In the genomic region with DNA sequence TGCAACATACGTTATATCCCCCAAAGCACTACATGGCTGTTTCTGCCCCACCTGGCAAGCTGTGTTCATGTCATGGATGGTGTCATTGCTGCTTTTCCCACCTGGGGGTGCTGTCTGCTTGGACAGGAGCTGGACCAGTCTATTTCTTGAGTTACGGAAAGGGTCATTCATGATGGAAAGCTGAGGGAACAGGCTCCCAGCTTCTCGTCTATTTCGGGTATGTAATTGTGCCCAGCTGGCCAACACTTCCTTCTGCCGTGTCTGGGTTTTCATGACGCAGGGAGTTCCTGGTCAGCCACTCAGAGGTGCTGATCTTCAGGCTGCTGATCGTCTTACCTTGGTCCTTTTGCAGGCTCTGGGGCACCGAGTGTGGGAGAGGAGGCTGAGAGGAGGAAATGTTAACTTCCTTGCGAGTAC, we compare ENCODE assay signal across 8 cellular contexts. TPM values are rescaled to one million over a fixed set of nuclear protein-coding genes. Genes with fewer than 3 reads are reported as not detected.
DNase-seq lines count a peak whose midpoint lies in the region; ATAC-seq and TF ChIP-seq lines count a peak whose summit lies in the region.

No MANE protein-coding gene starts in this region.

- DNase-seq in COLO668 (lab: John Stamatoyannopoulos, UW; ENCODE audit: unreplicated experiment) (peak; percentile 24), HEK293T (ENCODE audit: extremely low spot score) (peak; percentile 81), glomerular visceral epithelial cell (ENCODE audit: extremely low spot score) (peak; percentile 25), pulmonary artery endothelial cell (ENCODE audit: low read depth, low spot score) (peak; percentile 20), NCI-H1105 treated with DMSO at 0.1 percent for 48 hours (lab: John Stamatoyannopoulos, UW) (no peak), DMS79 treated with DMSO at 0.1 percent for 48 hours (lab: John Stamatoyannopoulos, UW) (no peak)

- CTCF ChIA-PET in HEK293T (lab: Yijun Ruan, JAX), result interaction anchor here (0.6 to 2.1 kb wide), 8 partner anchors 9 to 373 kb away, joined by 3 to 9 read pairs (median 6); a partner anchor contains a TSS

- ATAC-seq in SK-N-SH treated with all-trans-retinoic acid at 6 μM for 48 hours (peak; percentile 84), GM21423 (IDR thresholded peaks at IDR 0.05; ENCODE audit: unreplicated experiment) (no peak)

- POLR2A ChIA-PET in HEK293T (lab: Yijun Ruan, JAX), result no interaction called here

TF ChIP-seq in HEK293T, 16 proteins besides CTCF, POLR2A, EP300 and RAD21:
- TF ChIP-seq FOXM1 (IDR thresholded peaks at IDR 0.05; ENCODE audit: borderline replicate concordance) (no peak), BHLHE40 (IDR thresholded peaks at IDR 0.05; ENCODE audit: borderline replicate concordance) (no peak), ARNT (IDR thresholded peaks at IDR 0.05) (no peak)

TF ChIP-seq in SK-N-SH treated with all-trans-retinoic acid at 6 μM for 48 hours, 23 proteins besides CTCF, POLR2A, EP300 and RAD21:
- TF ChIP-seq ZNF565 (CRISPR knock-in tag; conservative IDR thresholded peaks at IDR 0.05; ENCODE audit: low read depth) (no peak), ZFP30 (CRISPR knock-in tag; IDR thresholded peaks at IDR 0.05) (no peak), GLIS3 (CRISPR knock-in tag; IDR thresholded peaks at IDR 0.05) (no peak), SNAI2 (CRISPR knock-in tag; IDR thresholded peaks at IDR 0.05) (no peak), CSDC2 (CRISPR knock-in tag; IDR thresholded peaks at IDR 0.05) (no peak), OSR1 (CRISPR knock-in tag; IDR thresholded peaks at IDR 0.05) (no peak), ESRRG (CRISPR knock-in tag; IDR thresholded peaks at IDR 0.05) (no peak), TOX (CRISPR knock-in tag; IDR thresholded peaks at IDR 0.05; ENCODE audit: borderline replicate concordance) (no peak), ZNF70 (CRISPR knock-in tag; IDR thresholded peaks at IDR 0.05) (no peak), TCF4 (CRISPR knock-in tag; IDR thresholded peaks at IDR 0.05; ENCODE audit: borderline replicate concordance) (no peak), PPARA (CRISPR knock-in tag; IDR thresholded peaks at IDR 0.05; ENCODE audit: borderline replicate concordance) (no peak), ZFP3 (CRISPR knock-in tag; IDR thresholded peaks at IDR 0.05) (no peak)
- TF ChIP-seq, protein P1, sequence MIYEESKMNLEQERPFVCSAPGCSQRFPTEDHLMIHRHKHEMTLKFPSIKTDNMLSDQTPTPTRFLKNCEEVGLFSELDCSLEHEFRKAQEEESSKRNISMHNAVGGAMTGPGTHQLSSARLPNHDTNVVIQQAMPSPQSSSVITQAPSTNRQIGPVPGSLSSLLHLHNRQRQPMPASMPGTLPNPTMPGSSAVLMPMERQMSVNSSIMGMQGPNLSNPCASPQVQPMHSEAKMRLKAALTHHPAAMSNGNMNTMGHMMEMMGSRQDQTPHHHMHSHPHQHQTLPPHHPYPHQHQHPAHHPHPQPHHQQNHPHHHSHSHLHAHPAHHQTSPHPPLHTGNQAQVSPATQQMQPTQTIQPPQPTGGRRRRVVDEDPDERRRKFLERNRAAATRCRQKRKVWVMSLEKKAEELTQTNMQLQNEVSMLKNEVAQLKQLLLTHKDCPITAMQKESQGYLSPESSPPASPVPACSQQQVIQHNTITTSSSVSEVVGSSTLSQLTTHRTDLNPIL (CRISPR knock-in tag; IDR thresholded peaks at IDR 0.05; ENCODE audit: low read depth), result no peak
- TF ChIP-seq, protein P2, sequence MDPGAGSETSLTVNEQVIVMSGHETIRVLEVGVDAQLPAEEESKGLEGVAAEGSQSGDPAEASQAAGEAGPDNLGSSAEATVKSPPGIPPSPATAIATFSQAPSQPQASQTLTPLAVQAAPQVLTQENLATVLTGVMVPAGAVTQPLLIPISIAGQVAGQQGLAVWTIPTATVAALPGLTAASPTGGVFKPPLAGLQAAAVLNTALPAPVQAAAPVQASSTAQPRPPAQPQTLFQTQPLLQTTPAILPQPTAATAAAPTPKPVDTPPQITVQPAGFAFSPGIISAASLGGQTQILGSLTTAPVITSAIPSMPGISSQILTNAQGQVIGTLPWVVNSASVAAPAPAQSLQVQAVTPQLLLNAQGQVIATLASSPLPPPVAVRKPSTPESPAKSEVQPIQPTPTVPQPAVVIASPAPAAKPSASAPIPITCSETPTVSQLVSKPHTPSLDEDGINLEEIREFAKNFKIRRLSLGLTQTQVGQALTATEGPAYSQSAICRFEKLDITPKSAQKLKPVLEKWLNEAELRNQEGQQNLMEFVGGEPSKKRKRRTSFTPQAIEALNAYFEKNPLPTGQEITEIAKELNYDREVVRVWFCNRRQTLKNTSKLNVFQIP (CRISPR knock-in tag; IDR thresholded peaks at IDR 0.05; ENCODE audit: borderline replicate concordance, low read depth), result no peak
- TF ChIP-seq, protein P3, sequence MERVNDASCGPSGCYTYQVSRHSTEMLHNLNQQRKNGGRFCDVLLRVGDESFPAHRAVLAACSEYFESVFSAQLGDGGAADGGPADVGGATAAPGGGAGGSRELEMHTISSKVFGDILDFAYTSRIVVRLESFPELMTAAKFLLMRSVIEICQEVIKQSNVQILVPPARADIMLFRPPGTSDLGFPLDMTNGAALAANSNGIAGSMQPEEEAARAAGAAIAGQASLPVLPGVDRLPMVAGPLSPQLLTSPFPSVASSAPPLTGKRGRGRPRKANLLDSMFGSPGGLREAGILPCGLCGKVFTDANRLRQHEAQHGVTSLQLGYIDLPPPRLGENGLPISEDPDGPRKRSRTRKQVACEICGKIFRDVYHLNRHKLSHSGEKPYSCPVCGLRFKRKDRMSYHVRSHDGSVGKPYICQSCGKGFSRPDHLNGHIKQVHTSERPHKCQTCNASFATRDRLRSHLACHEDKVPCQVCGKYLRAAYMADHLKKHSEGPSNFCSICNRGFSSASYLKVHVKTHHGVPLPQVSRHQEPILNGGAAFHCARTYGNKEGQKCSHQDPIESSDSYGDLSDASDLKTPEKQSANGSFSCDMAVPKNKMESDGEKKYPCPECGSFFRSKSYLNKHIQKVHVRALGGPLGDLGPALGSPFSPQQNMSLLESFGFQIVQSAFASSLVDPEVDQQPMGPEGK (CRISPR knock-in tag; IDR thresholded peaks at IDR 0.05; ENCODE audit: borderline replicate concordance), result no peak
- TF ChIP-seq, protein P4, sequence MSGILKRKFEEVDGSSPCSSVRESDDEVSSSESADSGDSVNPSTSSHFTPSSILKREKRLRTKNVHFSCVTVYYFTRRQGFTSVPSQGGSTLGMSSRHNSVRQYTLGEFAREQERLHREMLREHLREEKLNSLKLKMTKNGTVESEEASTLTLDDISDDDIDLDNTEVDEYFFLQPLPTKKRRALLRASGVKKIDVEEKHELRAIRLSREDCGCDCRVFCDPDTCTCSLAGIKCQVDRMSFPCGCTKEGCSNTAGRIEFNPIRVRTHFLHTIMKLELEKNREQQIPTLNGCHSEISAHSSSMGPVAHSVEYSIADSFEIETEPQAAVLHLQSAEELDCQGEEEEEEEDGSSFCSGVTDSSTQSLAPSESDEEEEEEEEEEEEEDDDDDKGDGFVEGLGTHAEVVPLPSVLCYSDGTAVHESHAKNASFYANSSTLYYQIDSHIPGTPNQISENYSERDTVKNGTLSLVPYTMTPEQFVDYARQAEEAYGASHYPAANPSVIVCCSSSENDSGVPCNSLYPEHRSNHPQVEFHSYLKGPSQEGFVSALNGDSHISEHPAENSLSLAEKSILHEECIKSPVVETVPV (CRISPR knock-in tag; IDR thresholded peaks at IDR 0.05), result no peak

RNA-seq across cellular contexts. Expression of a gene that starts 8.6 kb away (rescaled TPM):
- total RNA-seq in pulmonary artery endothelial cell, result not detected in 2 replicates

Comparison
In these comparisons a context has a peak if more than half of its experiments do, and no peak if none do; other contexts are left out.
1. DNase-seq: peak in COLO668 (single experiment), HEK293T (single experiment), glomerular visceral epithelial cell (single experiment) and pulmonary artery endothelial cell (single experiment); none in NCI-H1105 treated with DMSO at 0.1 percent for 48 hours (single experiment) and DMS79 treated with DMSO at 0.1 percent for 48 hours (single experiment).